13 cellular contexts compared by ENCODE assay signal in genomic region chr15:75302753-75303152, GRCh38. TPM values are rescaled to one million over a fixed set of nuclear protein-coding genes. Genes with fewer than 3 reads are reported as not detected.
"Had no signal": no experiment of that assay in that cellular context is flagged by ENCODE, and none has a peak within 500 bp of the region (broad histone marks: within the 10 kb centered on the region; RNA-seq: fewer than 3 reads in every experiment).

No MANE protein-coding gene starts in this region.

RNA-seq across cellular contexts. Expression of gene GOLGA6D, which starts 20.1 kb away (rescaled TPM):
- total RNA-seq: thoracic aorta, thyroid gland, tibial nerve, transverse colon, upper lobe of right lung, ureter, urinary bladder, uterus, vagina had no signal
- polyA plus RNA-seq: urinary bladder had no signal

RNA-seq across cellular contexts. Expression of gene GOLGA6C, which starts 44.6 kb away (rescaled TPM):
- total RNA-seq: stomach, suprapubic skin, temporal lobe, thyroid gland, transverse colon, upper lobe of left lung, upper lobe of right lung, ureter, urinary bladder, uterus, vagina had no signal
- polyA plus RNA-seq: stomach, urinary bladder had no signal
